Comparison of ENCODE assay signal across 21 cellular contexts in the genomic region with DNA sequence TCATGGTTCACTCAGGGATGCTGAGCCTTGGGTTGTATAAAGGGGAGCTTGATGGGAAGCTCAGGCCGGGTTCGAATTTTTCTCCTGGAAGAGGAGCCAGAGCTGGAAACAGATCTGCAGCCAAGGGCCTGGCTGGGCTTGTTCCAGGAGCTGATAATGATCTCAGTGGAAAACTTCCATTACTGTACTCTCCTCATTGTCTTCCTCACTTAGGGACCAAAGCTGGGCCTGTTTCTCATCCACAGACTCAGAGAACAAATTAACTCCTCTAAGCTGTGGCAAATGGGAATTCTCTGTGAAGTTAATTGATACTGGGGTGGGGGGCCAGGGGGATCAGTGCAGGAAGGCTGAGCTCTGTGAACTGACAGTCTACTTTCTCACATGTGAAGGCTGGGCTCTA.
"Had no signal": no experiment of that assay in that cellular context is flagged by ENCODE, and none has a peak within 500 bp of the region (broad histone marks: within the 10 kb centered on the region; RNA-seq: fewer than 3 reads in every experiment).

No MANE protein-coding gene starts in this region.

- H3K4me1 Mint-ChIP-seq: activated CD4-positive, alpha-beta T cell treated with anti-CD3 and anti-CD28 coated beads, Interleukin-2, amount 10 ng/mL, durations not matched to agents 7 days and 5 days; activated naive CD8-positive, alpha-beta T cell treated with anti-CD3 and anti-CD28 coated beads, Interleukin-2, amount 10 ng/mL, durations not matched to agents 7 days and 5 days had no signal

- H3K27ac Mint-ChIP-seq: activated CD4-positive, alpha-beta T cell treated with anti-CD3 and anti-CD28 coated beads, Interleukin-2, amount 10 ng/mL, durations not matched to agents 7 days and 5 days; activated CD8-positive, alpha-beta T cell treated with anti-CD3 and anti-CD28 coated beads, Interleukin-2, amount 10 ng/mL, durations not matched to agents 7 days and 5 days; activated naive CD8-positive, alpha-beta T cell treated with anti-CD3 and anti-CD28 coated beads, Interleukin-2, amount 10 ng/mL, durations not matched to agents 7 days and 5 days; activated T-cell treated with anti-CD3 and anti-CD28 coated beads, Interleukin-2, amount 50 U/mL, for 24 hours; activated T-helper 2 cell treated with anti-CD3 and anti-CD28 coated beads, Interferon-gamma antibody, Interleukin-2, Interleukin-4, amounts not matched to agents 10 μg/mL and 5 μg/mL and 100 μg/mL, durations not matched to agents 14 hours and 24 hours and 36 hours had no signal

- H3K9me3 ChIP-seq: body of pancreas, left lung, tibial nerve, uterus had no signal

- H3K27me3 Mint-ChIP-seq: activated T-cell treated with anti-CD3 and anti-CD28 coated beads, Interleukin-2, amount 50 U/mL, for 24 hours had no signal

- DNase-seq: activated CD4-positive, alpha-beta T cell treated with anti-CD3 and anti-CD28 coated beads, Interleukin-2, amount 10 ng/mL, durations not matched to agents 7 days and 5 days; activated CD8-positive, alpha-beta T cell treated with anti-CD3 and anti-CD28 coated beads, Interleukin-2, amount 10 ng/mL, durations not matched to agents 7 days and 5 days; activated naive CD4-positive, alpha-beta T cell treated with Interleukin-2 at 50 U/mL for 16 hours; activated naive CD8-positive, alpha-beta T cell treated with anti-CD3 and anti-CD28 coated beads, Interleukin-2, amount 10 ng/mL, durations not matched to agents 7 days and 5 days; activated T-cell treated with anti-CD3 and anti-CD28 coated beads, Interleukin-2, amount 50 U/mL, for 24 hours; body of pancreas; dermis blood vessel endothelial cell; effector memory CD4-positive, alpha-beta T cell; foreskin fibroblast; hippocampal formation; left lung; midbrain; nucleus accumbens; posterior cingulate gyrus; stimulated activated naive CD8-positive, alpha-beta T cell treated with anti-CD3 and anti-CD28 coated beads, Interleukin-15, Interleukin-2, amounts not matched to agents 100 U/mL and 50 U/mL, for 24 hours; T1000; uterus had no signal

- H3K27ac ChIP-seq: body of pancreas, left lung, tibial nerve had no signal

- H3K27me3 ChIP-seq: body of pancreas, left lung, tibial nerve, uterus had no signal

- H3K36me3 Mint-ChIP-seq: activated naive CD8-positive, alpha-beta T cell treated with anti-CD3 and anti-CD28 coated beads, Interleukin-2, amount 10 ng/mL, durations not matched to agents 7 days and 5 days had no signal

- H3K4me3 ChIP-seq: body of pancreas, left lung, tibial nerve, uterus had no signal

- H3K9me3 Mint-ChIP-seq: activated CD4-positive, alpha-beta T cell treated with anti-CD3 and anti-CD28 coated beads, Interleukin-2, amount 10 ng/mL, durations not matched to agents 7 days and 5 days; activated naive CD8-positive, alpha-beta T cell treated with anti-CD3 and anti-CD28 coated beads, Interleukin-2, amount 10 ng/mL, durations not matched to agents 7 days and 5 days; activated T-cell treated with anti-CD3 and anti-CD28 coated beads, Interleukin-2, amount 50 U/mL, for 24 hours; activated T-helper 2 cell treated with anti-CD3 and anti-CD28 coated beads, Interferon-gamma antibody, Interleukin-2, Interleukin-4, amounts not matched to agents 10 μg/mL and 5 μg/mL and 100 μg/mL, durations not matched to agents 14 hours and 24 hours and 36 hours; nephron had no signal

- ATAC-seq: activated CD4-positive, CD25-positive, alpha-beta regulatory T cell treated with anti-CD3 and anti-CD28 coated beads, Interleukin-2, amount 50 U/mL, for 24 hours; activated CD8-positive, alpha-beta T cell treated with anti-CD3 and anti-CD28 coated beads, Interleukin-2, amount 10 ng/mL, durations not matched to agents 7 days and 5 days; body of pancreas; left lung; stimulated activated naive CD8-positive, alpha-beta T cell treated with anti-CD3 and anti-CD28 coated beads, Interleukin-15, Interleukin-2, amounts not matched to agents 100 U/mL and 50 U/mL, for 24 hours had no signal

- H3K4me1 ChIP-seq: body of pancreas, left lung, uterus had no signal

- H3K4me3 Mint-ChIP-seq: activated CD4-positive, alpha-beta T cell treated with anti-CD3 and anti-CD28 coated beads, Interleukin-2, amount 10 ng/mL, durations not matched to agents 7 days and 5 days; activated CD8-positive, alpha-beta T cell treated with anti-CD3 and anti-CD28 coated beads, Interleukin-2, amount 10 ng/mL, durations not matched to agents 7 days and 5 days; activated naive CD8-positive, alpha-beta T cell treated with anti-CD3 and anti-CD28 coated beads, Interleukin-2, amount 10 ng/mL, durations not matched to agents 7 days and 5 days; activated T-cell treated with anti-CD3 and anti-CD28 coated beads, Interleukin-2, amount 50 U/mL, for 24 hours; nephron had no signal

- H3K36me3 ChIP-seq: left lung, uterus had no signal
